ENCODE assay signal across 1 cellular context in genomic region chr9:37920471-37921167, GRCh38.
TF ChIP-seq lines count a peak whose summit lies in the region.

No MANE protein-coding gene starts in this region.

TF ChIP-seq in GM12878, 131 proteins besides CTCF, POLR2A, EP300 and RAD21:
- TF ChIP-seq RELA (IDR thresholded peaks at IDR 0.05; ENCODE audit: borderline replicate concordance, partially characterized antibody): no peak
- TF ChIP-seq USF2 (IDR thresholded peaks at IDR 0.05; ENCODE audit: borderline replicate concordance, low read depth, low read length): peak; percentile 66
- no peak for TF ChIP-seq CREB1 (IDR thresholded peaks at IDR 0.05; ENCODE audit: low read depth)
- 0 out of 2 replicates have a peak, but pooled peaks have one; percentile 52 for TF ChIP-seq TARDBP (IDR thresholded peaks at IDR 0.05; ENCODE audit: borderline replicate concordance)
- TF ChIP-seq HCFC1 (IDR thresholded peaks at IDR 0.05; ENCODE audit: low read length): peak; percentile 85
- TF ChIP-seq ATF3 (IDR thresholded peaks at IDR 0.05; ENCODE audit: borderline replicate concordance, extremely low read depth, low read depth, low read length): peak; percentile 75; the same call in 1 of the 2 replicates
- TF ChIP-seq CEBPZ (IDR thresholded peaks at IDR 0.05; ENCODE audit: low read depth, low read length): no peak
- peak; percentile 88 for TF ChIP-seq USF1 (IDR thresholded peaks at IDR 0.05; ENCODE audit: borderline replicate concordance, extremely low read length, insufficient read depth, low read depth, low read length)
- no peak for TF ChIP-seq CHD2 (IDR thresholded peaks at IDR 0.05; ENCODE audit: borderline replicate concordance, low read depth, low read length)
- TF ChIP-seq YY1 (IDR thresholded peaks at IDR 0.05; ENCODE audit: low read depth, low read length): 0 out of 2 replicates have a peak, but pooled peaks have one; percentile 62
- 0 out of 2 replicates have a peak, but pooled peaks have one; percentile 27 for TF ChIP-seq IKZF1 (conservative IDR thresholded peaks at IDR 0.05)
- no peak for TF ChIP-seq MEF2B (IDR thresholded peaks at IDR 0.05; ENCODE audit: partially characterized antibody, poor library complexity, severe bottlenecking)
- TF ChIP-seq PAX5 (IDR thresholded peaks at IDR 0.05; ENCODE audit: borderline replicate concordance, low read depth, low read length): no peak
- TF ChIP-seq RAD51 (IDR thresholded peaks at IDR 0.05): peak; percentile 81
- TF ChIP-seq SIX5 (IDR thresholded peaks at IDR 0.05; ENCODE audit: low read depth, low read length, severe bottlenecking): peak; percentile 83
